ENCODE assay signal across 20 cellular contexts in the genomic region with DNA sequence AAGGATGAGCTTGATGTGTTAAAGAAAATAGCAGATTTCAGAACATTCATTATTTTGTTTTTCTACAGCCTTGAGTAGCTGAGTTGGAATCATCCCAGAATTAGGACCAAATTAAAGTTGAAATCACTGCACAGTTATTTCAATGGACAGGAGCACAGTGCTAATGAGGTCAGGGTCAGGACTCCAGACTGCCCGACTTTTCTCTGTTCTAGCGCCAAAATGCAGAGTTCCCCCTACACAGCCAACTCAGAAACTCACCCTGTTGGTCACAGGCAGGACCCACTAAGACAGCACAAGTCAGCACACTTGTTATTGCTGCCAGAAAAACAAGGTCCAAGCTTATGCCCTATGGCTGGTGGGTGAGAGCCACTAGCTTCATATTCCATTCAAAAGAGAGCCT.
DNase-seq lines count a peak whose midpoint lies in the region; ATAC-seq, FAIRE-seq and TF ChIP-seq lines count a peak whose summit lies in the region.
"Had no signal": no experiment of that assay in that cellular context is flagged by ENCODE, and none has a peak within 500 bp of the region (broad histone marks: within the 10 kb centered on the region; RNA-seq: fewer than 3 reads in every experiment).

No MANE protein-coding gene starts in this region.

- H3K4me2 ChIP-seq in H1 (ENCODE audit: insufficient read depth in 1 of 2, low read depth in 2 of 2, low read length in 2 of 2), result no peak overlapping the region
- H3K4me2 ChIP-seq: GM23338 had no signal

- H3K27ac ChIP-seq in heart left ventricle (peak overlapping the region in 5 of 12 donors; percentile 19 to 45 (median 26)), right atrium auricular region (no peak overlapping the region), H1 (ENCODE audit: low read depth, low read length) (no peak overlapping the region), WERI-Rb-1 (no peak overlapping the region)

- H2AK5ac ChIP-seq in H1 (ENCODE audit: low read depth, low read length), result no peak overlapping the region

- no peak for DNase-seq in heart left ventricle
- DNase-seq in right atrium auricular region (ENCODE audit: low spot score), result no peak
- no peak for DNase-seq in H1 (ENCODE audit: low read depth in 1 of 2, low spot score in 2 of 2)
- no peak for DNase-seq in NAMALWA (ENCODE audit: low spot score)
- DNase-seq in WERI-Rb-1, result no peak
- DNase-seq: AML-193; C1 segment of cervical spinal cord; CD8-positive, alpha-beta T cell; DND-41; NCI-H1694 treated with DMSO at 0.1 percent for 48 hours; NCI-H2081 treated with DMSO at 0.1 percent for 48 hours; NCI-H446; NCI-H526; SHP77 had no signal

- H3K36me3 Mint-ChIP-seq in nephron (ENCODE audit: low read depth), result no peaks in the 10 kb centered on the region
- H3K36me3 Mint-ChIP-seq: CD8-positive, alpha-beta T cell; IgD-negative memory B cell had no signal

- no peak overlapping the region for H3K56ac ChIP-seq in H1 (replicated peaks; ENCODE audit: insufficient read length, low read depth, low read length)

- no peak for TF ChIP-seq EP300 in H1 (IDR thresholded peaks at IDR 0.05; ENCODE audit: borderline replicate concordance in 1 of 2, low read depth in 2 of 2, low read length in 2 of 2)

- peaks cover 85% of the 10 kb centered on the region for H3K4me1 Mint-ChIP-seq in nephron

- no peak overlapping the region for H2BK5ac ChIP-seq in H1 (ENCODE audit: low read depth, low read length)

- peak overlapping the region; percentile 26; the same call in 1 of the 2 replicates for H2BK20ac ChIP-seq in H1 (ENCODE audit: low read length)

- H3K79me2 ChIP-seq in H1 (ENCODE audit: control insufficient read depth in 1 of 2, insufficient read depth in 2 of 2, low read length in 2 of 2), result no peaks in the 10 kb centered on the region

- POLR2A ChIA-PET in H1 (lab: Charles Lee; ENCODE audit: partially characterized antibody), result interaction anchor here (1.9 kb wide), 1 partner anchor 10 kb away, joined by 4 read pairs; no protein-coding TSS in a partner anchor

- H2BK15ac ChIP-seq in H1 (ENCODE audit: low read length), result peak overlapping the region; percentile 34; the same call in 1 of the 2 replicates

- no peak overlapping the region for H2AFZ ChIP-seq in H1 (ENCODE audit: low read length)
- H2AFZ ChIP-seq: GM23338 had no signal

- H3K23me2 ChIP-seq in H1 (ENCODE audit: low read depth, low read length), result no peaks in the 10 kb centered on the region

- no peak for TF ChIP-seq CTCF in heart left ventricle (IDR thresholded peaks at IDR 0.05)
- no peak for TF ChIP-seq CTCF in right atrium auricular region (IDR thresholded peaks at IDR 0.05)
- no peak for TF ChIP-seq CTCF in H1 (IDR thresholded peaks at IDR 0.05; ENCODE audit: control extremely low read depth in 1 of 3, insufficient read depth in 1 of 3, low read depth in 1 of 3, low read length in 3 of 3)
- no peak for TF ChIP-seq CTCF in nephron (IDR thresholded peaks at IDR 0.05; ENCODE audit: unreplicated experiment in 3 of 3)
- no peak for TF ChIP-seq CTCF in WERI-Rb-1 (IDR thresholded peaks at IDR 0.05; ENCODE audit: low read depth, low read length)

- no peak overlapping the region for H3K18ac ChIP-seq in H1 (ENCODE audit: extremely low read depth, low read length)

- H3K23ac ChIP-seq in H1 (ENCODE audit: insufficient read length), result no peak overlapping the region

- CTCF ChIA-PET in H1 (lab: Charles Lee; ENCODE audit: partially characterized antibody), result interaction anchor here (0.6 to 3.2 kb wide), 3 partner anchors 12 to 266 kb away, joined by 3 to 11 read pairs (median 3); no protein-coding TSS in a partner anchor

- H3K4me3 ChIP-seq in heart left ventricle (no peak overlapping the region), right atrium auricular region (no peak overlapping the region), H1 (ENCODE audit: extremely low read depth in 1 of 4, insufficient read depth in 2 of 4, low read depth in 3 of 4, low read length in 4 of 4) (no peak overlapping the region), WERI-Rb-1 (ENCODE audit: low read depth, low read length) (no peak overlapping the region)
- H3K4me3 ChIP-seq: GM12878, GM23338 had no signal

- H4K8ac ChIP-seq in H1 (ENCODE audit: extremely low read depth, insufficient read depth, low read length), result no peak overlapping the region

- intact Hi-C loops in heart left ventricle (cut with DNase I), result loop anchor here in 5 of 10 donors (5.0 to 10.0 kb wide), 2 partner anchors 225 to 323 kb away; a partner anchor contains a TSS

- FAIRE-seq in H1 (lab: Jason Lieb, UNC), result no peak
- FAIRE-seq: GM12878, HTR-8/SVneo had no signal

- TF ChIP-seq POLR2A in heart left ventricle (IDR thresholded peaks at IDR 0.05) (no peak), H1 (IDR thresholded peaks at IDR 0.05; ENCODE audit: control extremely low read depth in 1 of 2, low read depth in 2 of 2, low read length in 2 of 2) (no peak)

- no peaks in the 10 kb centered on the region for H3K9me3 Mint-ChIP-seq in nephron
- H3K9me3 Mint-ChIP-seq: CD8-positive, alpha-beta T cell; GM23338 had no signal

- no peak overlapping the region for H4K5ac ChIP-seq in H1 (ENCODE audit: insufficient read length, low read depth, low read length)

- ATAC-seq in heart left ventricle, result peak in 3 of 4 donors; percentile 15 to 32 (median 29)
- ATAC-seq in HG03432 (IDR thresholded peaks at IDR 0.05; ENCODE audit: unreplicated experiment), result no peak
- ATAC-seq: CD8-positive, alpha-beta T cell; GM12878; GM23338 had no signal

- H3K9me3 ChIP-seq in heart left ventricle (no peaks in the 10 kb centered on the region), right atrium auricular region (no peaks in the 10 kb centered on the region), H1 (ENCODE audit: insufficient read depth in 2 of 2, low read depth in 1 of 2, low read length in 1 of 2) (no peaks in the 10 kb centered on the region), WERI-Rb-1 (ENCODE audit: severe bottlenecking) (no peaks in the 10 kb centered on the region)

- WGBS in heart left ventricle, 4 donors, result 39 to 63% (median 51%) methylated on average over 2 of the region's 2 CpGs
- WGBS in H1 (ENCODE audit: extremely low coverage in 1 of 2, insufficient coverage in 1 of 2, insufficient read length in 1 of 2, insufficient replicate concordance in 2 of 2, low coverage in 1 of 2, low lambda C conversion rate in 2 of 2, missing lambda C conversion rate in 1 of 2), 2 experiments, result 92% methylated on average over 2 of the region's 2 CpGs; no CpG with 5 or more reads in 1 of the 2 experiments

- H2BK120ac ChIP-seq in H1 (replicated peaks; ENCODE audit: low read depth, low read length), result no peak overlapping the region

- no peak overlapping the region for H4K91ac ChIP-seq in H1 (replicated peaks; ENCODE audit: insufficient read length, low read length)

- peak overlapping the region; percentile 10 to 78 (median 78) for H3K27ac Mint-ChIP-seq in nephron
- H3K27ac Mint-ChIP-seq: CD8-positive, alpha-beta T cell; GM23338; IgD-negative memory B cell had no signal

- H3K27me3 Mint-ChIP-seq in nephron (ENCODE audit: low read depth), result no peaks in the 10 kb centered on the region
- H3K27me3 Mint-ChIP-seq: IgD-negative memory B cell had no signal

- H3K79me1 ChIP-seq in H1 (ENCODE audit: low read depth, low read length), result no peaks in the 10 kb centered on the region

- H3K9ac ChIP-seq in H1 (replicated peaks in 1 of 4; ENCODE audit: extremely low read depth in 1 of 4, low read depth in 3 of 4, low read length in 3 of 4), result no peak overlapping the region

- H3K4me1 ChIP-seq in heart left ventricle (peaks cover 0 to 67% (median 50%) of the 10 kb centered on the region in 12 donors), right atrium auricular region (peaks cover 0 to 41% of the 10 kb centered on the region in 2 donors), H1 (replicated peaks in 1 of 4; ENCODE audit: control insufficient read depth in 3 of 4, insufficient read depth in 4 of 4, low read length in 3 of 4) (peaks cover 0 to 6% (median 4%) of the 10 kb centered on the region in 4 experiments; a peak in 4 of 7 replicates)

- no peaks in the 10 kb centered on the region for H3K27me3 ChIP-seq in heart left ventricle
- H3K27me3 ChIP-seq in right atrium auricular region, result no peaks in the 10 kb centered on the region
- H3K27me3 ChIP-seq in H1 (replicated peaks in 1 of 4; ENCODE audit: control insufficient read depth in 3 of 4, extremely low read depth in 1 of 4, insufficient read depth in 3 of 4, low read length in 3 of 4), result no peaks in the 10 kb centered on the region
- no peaks in the 10 kb centered on the region for H3K27me3 ChIP-seq in WERI-Rb-1 (ENCODE audit: insufficient read depth, low read depth, severe bottlenecking)

- no peak overlapping the region for H3K4me3 Mint-ChIP-seq in nephron
- H3K4me3 Mint-ChIP-seq: CD8-positive, alpha-beta T cell; GM23338; IgD-negative memory B cell had no signal

- no peak for TF ChIP-seq RAD21 in H1 (IDR thresholded peaks at IDR 0.05 in 1 of 2, conservative IDR thresholded peaks at IDR 0.05 in 1 of 2; ENCODE audit: low read depth in 2 of 2, low read length in 2 of 2)

- no peak overlapping the region for H3K14ac ChIP-seq in H1 (ENCODE audit: insufficient read length)

- no peak overlapping the region; the same call in 1 of the 2 replicates for H2BK12ac ChIP-seq in H1 (ENCODE audit: low read depth, low read length)

- no peaks in the 10 kb centered on the region for H4K20me1 ChIP-seq in H1 (replicated peaks in 1 of 2; ENCODE audit: control insufficient read depth in 1 of 2, insufficient read depth in 2 of 2, low read length in 2 of 2)

- no peak overlapping the region for H3K4ac ChIP-seq in H1 (replicated peaks; ENCODE audit: insufficient read length, low read depth, low read length)

- no peaks in the 10 kb centered on the region for H3K36me3 ChIP-seq in heart left ventricle
- no peaks in the 10 kb centered on the region for H3K36me3 ChIP-seq in right atrium auricular region
- H3K36me3 ChIP-seq in H1 (ENCODE audit: control insufficient read depth in 2 of 4, insufficient read depth in 4 of 4, low read length in 3 of 4), result no peaks in the 10 kb centered on the region
- no peaks in the 10 kb centered on the region for H3K36me3 ChIP-seq in WERI-Rb-1

TF ChIP-seq in H1, 55 proteins besides CTCF, POLR2A, EP300 and RAD21 (continues in another document):
- TF ChIP-seq, protein P1, sequence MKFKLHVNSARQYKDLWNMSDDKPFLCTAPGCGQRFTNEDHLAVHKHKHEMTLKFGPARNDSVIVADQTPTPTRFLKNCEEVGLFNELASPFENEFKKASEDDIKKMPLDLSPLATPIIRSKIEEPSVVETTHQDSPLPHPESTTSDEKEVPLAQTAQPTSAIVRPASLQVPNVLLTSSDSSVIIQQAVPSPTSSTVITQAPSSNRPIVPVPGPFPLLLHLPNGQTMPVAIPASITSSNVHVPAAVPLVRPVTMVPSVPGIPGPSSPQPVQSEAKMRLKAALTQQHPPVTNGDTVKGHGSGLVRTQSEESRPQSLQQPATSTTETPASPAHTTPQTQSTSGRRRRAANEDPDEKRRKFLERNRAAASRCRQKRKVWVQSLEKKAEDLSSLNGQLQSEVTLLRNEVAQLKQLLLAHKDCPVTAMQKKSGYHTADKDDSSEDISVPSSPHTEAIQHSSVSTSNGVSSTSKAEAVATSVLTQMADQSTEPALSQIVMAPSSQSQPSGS (IDR thresholded peaks at IDR 0.05; ENCODE audit: low read length), result no peak
- TF ChIP-seq HDAC6 (IDR thresholded peaks at IDR 0.05; ENCODE audit: low read depth, low read length), result no peak
- no peak for TF ChIP-seq GABPA (IDR thresholded peaks at IDR 0.05; ENCODE audit: borderline replicate concordance, insufficient read depth, low read length)
- no peak for TF ChIP-seq SAP30 (IDR thresholded peaks at IDR 0.05; ENCODE audit: insufficient read depth, insufficient replicate concordance, low read length)
